8 cellular contexts compared by ENCODE assay signal in the genomic region with DNA sequence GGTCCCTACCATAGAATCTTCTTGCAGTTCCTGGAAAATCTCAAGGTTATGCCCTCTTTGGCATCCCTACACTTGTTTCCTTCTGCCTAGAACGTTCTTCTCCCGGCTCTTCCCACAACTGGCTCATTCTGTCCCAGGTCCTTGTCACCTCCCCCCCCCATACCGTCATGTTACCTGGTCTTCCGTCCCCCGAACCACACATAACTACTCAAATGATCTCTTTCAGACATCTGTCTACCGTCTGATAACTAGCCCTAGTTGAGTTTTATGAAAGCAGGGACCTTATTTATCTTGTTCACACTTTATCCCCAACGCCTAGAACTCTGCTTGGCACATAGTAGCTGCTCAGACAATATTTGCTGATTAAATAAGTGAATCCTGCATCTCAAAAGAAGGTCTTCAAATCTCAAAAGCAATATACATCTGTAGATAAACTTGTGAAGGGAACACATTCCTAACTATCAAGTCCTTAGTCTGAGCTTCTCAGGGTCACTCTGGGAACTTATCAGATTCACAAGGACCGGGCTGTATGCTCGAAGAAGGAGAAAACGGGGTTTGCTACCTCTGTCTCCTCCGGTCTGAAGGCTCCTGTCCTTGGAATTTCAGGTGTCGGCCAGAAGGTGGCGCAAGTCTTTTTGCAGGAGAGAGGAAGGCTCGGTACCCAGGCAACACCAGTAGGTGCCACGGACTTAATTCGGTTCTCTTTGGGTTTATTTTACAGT.
DNase-seq lines count a peak whose midpoint lies in the region; ATAC-seq and TF ChIP-seq lines count a peak whose summit lies in the region.

No MANE protein-coding gene starts in this region.

- peak; percentile 92 for ATAC-seq in GM18867 (IDR thresholded peaks at IDR 0.05; ENCODE audit: unreplicated experiment)
- ATAC-seq in HG03135 (IDR thresholded peaks at IDR 0.05; ENCODE audit: unreplicated experiment), result peak; percentile 74

- DNase-seq in AG09309 (ENCODE audit: low read depth), result peak; percentile 27
- peak; percentile 79 to 84 for DNase-seq in NCI-H526 (lab: John Stamatoyannopoulos, UW)
- peak; percentile 81 to 86 for DNase-seq in activated CD4-positive, alpha-beta T cell treated with anti-CD3 and anti-CD28 coated beads, Interleukin-2, amount 50 U/mL, for 48 hours
- DNase-seq in ecto neural progenitor cell (ENCODE audit: low spot score), result peak; percentile 78
- peak; percentile 84 for DNase-seq in midbrain (lab: John Stamatoyannopoulos, UW)
- peak; percentile 61 to 68 for DNase-seq in stimulated activated CD8-positive, alpha-beta memory T cell treated with anti-CD3 and anti-CD28 coated beads, Interleukin-2, amount 100 ng/mL, for 48 hours (ENCODE audit: low read depth in 2 of 2)

- no peak overlapping the region for H3K4me3 ChIP-seq in AG09309 (ENCODE audit: control insufficient read depth, low read depth, low read length)

- TF ChIP-seq CTCF in AG09309 (IDR thresholded peaks at IDR 0.05; ENCODE audit: control insufficient read depth, insufficient read depth, low read depth, low read length, missing control alignments), result peak; percentile 86

Comparison
In these comparisons a context has a peak if more than half of its experiments do, and no peak if none do; other contexts are left out.
1. DNase-seq: peak in every context shown above with its lines; median percentile 84 in midbrain; 84 in activated CD4-positive, alpha-beta T cell treated with anti-CD3 and anti-CD28 coated beads, Interleukin-2, amount 50 U/mL, for 48 hours; 82 in NCI-H526; 78 in ecto neural progenitor cell; 64 in stimulated activated CD8-positive, alpha-beta memory T cell treated with anti-CD3 and anti-CD28 coated beads, Interleukin-2, amount 100 ng/mL, for 48 hours; 27 in AG09309.